8 cellular contexts compared by ENCODE assay signal in the genomic region with DNA sequence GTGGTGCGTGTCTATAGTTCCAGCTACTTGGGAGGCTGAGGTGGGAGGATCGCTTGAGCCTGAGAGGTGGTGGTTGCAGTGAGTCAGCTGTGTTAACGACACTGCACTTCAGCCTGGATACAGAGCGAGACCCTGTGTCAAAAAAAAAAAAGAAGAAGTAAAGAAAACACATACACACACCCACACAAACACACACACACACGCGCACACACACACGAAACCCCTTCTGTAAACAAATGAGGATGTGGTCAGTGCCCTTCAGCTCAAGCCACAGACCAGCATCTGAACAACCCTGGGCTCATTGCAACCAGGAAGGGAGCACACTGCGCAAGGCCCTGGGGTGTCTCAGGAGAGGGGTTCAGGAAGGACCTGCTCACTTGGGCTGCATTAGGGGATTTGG. TPM values are rescaled to one million over a fixed set of nuclear protein-coding genes. Genes with fewer than 3 reads are reported as not detected.
DNase-seq lines count a peak whose midpoint lies in the region; ATAC-seq and TF ChIP-seq lines count a peak whose summit lies in the region.

No MANE protein-coding gene starts in this region.

- no peaks in the 10 kb centered on the region for H3K9me3 ChIP-seq in WERI-Rb-1 (ENCODE audit: severe bottlenecking)

- no peaks in the 10 kb centered on the region for H3K36me3 ChIP-seq in WERI-Rb-1

- no peaks in the 10 kb centered on the region for H3K27me3 ChIP-seq in WERI-Rb-1 (ENCODE audit: insufficient read depth, low read depth, severe bottlenecking)

- DNase-seq in NOMO-1 treated with DMSO at 0.1 percent for 48 hours (lab: John Stamatoyannopoulos, UW; ENCODE audit: unreplicated experiment) (peak; percentile 93), MCF 10A (ENCODE audit: unreplicated experiment) (no peak), endothelial cell (ENCODE audit: low spot score) (no peak), NCI-H510A treated with DMSO at 0.1 percent for 48 hours (lab: John Stamatoyannopoulos, UW) (no peak), WERI-Rb-1 (no peak)
- DNase-seq in natural killer cell treated with Interleukin-12 subunit alpha and Interleukin-12 subunit beta and Interleukin-15 and Interleukin-18, amount 100 ng/mL, for 72 hours (ENCODE audit: low spot score), result no peak

- peaks cover 29 to 41% of the 10 kb centered on the region in 2 donors for H3K4me1 Mint-ChIP-seq in natural killer cell treated with Interleukin-12 subunit alpha and Interleukin-12 subunit beta and Interleukin-15 and Interleukin-18, amount 100 ng/mL, for 72 hours (ENCODE audit: low read depth in 2 of 2)
- H3K4me1 Mint-ChIP-seq in MCF 10A (ENCODE audit: insufficient read depth, unreplicated experiment), result no peaks in the 10 kb centered on the region
- H3K4me1 Mint-ChIP-seq in endothelial cell (ENCODE audit: unreplicated experiment), result no peaks in the 10 kb centered on the region

- peak overlapping the region; percentile 48 to 53 for H3K27ac Mint-ChIP-seq in natural killer cell treated with Interleukin-12 subunit alpha and Interleukin-12 subunit beta and Interleukin-15 and Interleukin-18, amount 100 ng/mL, for 72 hours
- H3K27ac Mint-ChIP-seq in MCF 10A (ENCODE audit: low read depth, unreplicated experiment) (no peak overlapping the region), endothelial cell (ENCODE audit: unreplicated experiment) (no peak overlapping the region)

- no peaks in the 10 kb centered on the region for H3K36me3 Mint-ChIP-seq in natural killer cell treated with Interleukin-12 subunit alpha and Interleukin-12 subunit beta and Interleukin-15 and Interleukin-18, amount 100 ng/mL, for 72 hours
- peaks cover 6% of the 10 kb centered on the region for H3K36me3 Mint-ChIP-seq in MCF 10A (ENCODE audit: insufficient read depth, unreplicated experiment)
- no peaks in the 10 kb centered on the region for H3K36me3 Mint-ChIP-seq in endothelial cell (ENCODE audit: low read depth, unreplicated experiment)

- no TSS peak for BruUV-seq in MCF 10A (replicated peaks; lab: Mats Ljungman, UMichigan)

- H3K4me3 Mint-ChIP-seq in natural killer cell treated with Interleukin-12 subunit alpha and Interleukin-12 subunit beta and Interleukin-15 and Interleukin-18, amount 100 ng/mL, for 72 hours, result peak overlapping the region; percentile 86
- H3K4me3 Mint-ChIP-seq in MCF 10A (ENCODE audit: unreplicated experiment), result no peak overlapping the region
- no peak overlapping the region for H3K4me3 Mint-ChIP-seq in endothelial cell (ENCODE audit: unreplicated experiment)

- H3K9me3 Mint-ChIP-seq in natural killer cell treated with Interleukin-12 subunit alpha and Interleukin-12 subunit beta and Interleukin-15 and Interleukin-18, amount 100 ng/mL, for 72 hours, result no peaks in the 10 kb centered on the region
- no peaks in the 10 kb centered on the region for H3K9me3 Mint-ChIP-seq in MCF 10A (ENCODE audit: unreplicated experiment)
- H3K9me3 Mint-ChIP-seq in endothelial cell (ENCODE audit: unreplicated experiment), result no peaks in the 10 kb centered on the region

- H3K4me3 ChIP-seq in WERI-Rb-1 (ENCODE audit: low read depth, low read length), result no peak overlapping the region

- POLR2A ChIA-PET in MCF 10A (lab: Yijun Ruan, JAX), result interaction anchor here (0.6 kb wide), 1 partner anchor 38 kb away, joined by 4 read pairs; no protein-coding TSS in a partner anchor

- intact Hi-C loops in MCF 10A (cut with micrococcal nuclease), result no loop called here

- peaks cover 9 to 13% of the 10 kb centered on the region in 2 donors for H3K27me3 Mint-ChIP-seq in natural killer cell treated with Interleukin-12 subunit alpha and Interleukin-12 subunit beta and Interleukin-15 and Interleukin-18, amount 100 ng/mL, for 72 hours
- peaks cover 77% of the 10 kb centered on the region for H3K27me3 Mint-ChIP-seq in MCF 10A (ENCODE audit: insufficient read depth, unreplicated experiment)
- H3K27me3 Mint-ChIP-seq in endothelial cell (ENCODE audit: unreplicated experiment), result peaks cover 9% of the 10 kb centered on the region

- TF ChIP-seq CTCF in MCF 10A (IDR thresholded peaks at IDR 0.05; ENCODE audit: unreplicated experiment) (no peak), endothelial cell (IDR thresholded peaks at IDR 0.05; ENCODE audit: unreplicated experiment) (no peak), WERI-Rb-1 (IDR thresholded peaks at IDR 0.05; ENCODE audit: low read depth, low read length) (no peak)

- no peak overlapping the region for H3K27ac ChIP-seq in WERI-Rb-1

- ATAC-seq in GM19035 (IDR thresholded peaks at IDR 0.05; ENCODE audit: unreplicated experiment) (peak; percentile 66), HG02642 (IDR thresholded peaks at IDR 0.05; ENCODE audit: poor library complexity, unreplicated experiment) (peak; percentile 59)
- peak; percentile 70 to 78 for ATAC-seq in natural killer cell treated with Interleukin-12 subunit alpha and Interleukin-12 subunit beta and Interleukin-15 and Interleukin-18, amount 100 ng/mL, for 72 hours

- CTCF ChIA-PET in MCF 10A (lab: Yijun Ruan, JAX), result no interaction called here

RNA-seq across cellular contexts. Expression of a gene that starts 47.9 kb away (rescaled TPM):
- total RNA-seq in natural killer cell treated with Interleukin-12 subunit alpha and Interleukin-12 subunit beta and Interleukin-15 and Interleukin-18, amount 100 ng/mL, for 72 hours, result not detected
- total RNA-seq in MCF 10A (2022), result not detected in 2 replicates
- 8.4 TPM for total RNA-seq in endothelial cell (ENCODE audit: unreplicated experiment)

RNA-seq across cellular contexts. Expression of a gene that starts 51.3 kb away (rescaled TPM):
- total RNA-seq in natural killer cell treated with Interleukin-12 subunit alpha and Interleukin-12 subunit beta and Interleukin-15 and Interleukin-18, amount 100 ng/mL, for 72 hours, result 100 to 1,000 TPM; 214 to 236 TPM
- total RNA-seq in MCF 10A (2022) (254 and 339 TPM in 2 replicates), endothelial cell (ENCODE audit: unreplicated experiment) (292 TPM)

Comparison
In these comparisons a context has a peak if more than half of its experiments do, and no peak if none do; other contexts are left out.
1. H3K27ac Mint-ChIP-seq: peak in natural killer cell treated with Interleukin-12 subunit alpha and Interleukin-12 subunit beta and Interleukin-15 and Interleukin-18, amount 100 ng/mL, for 72 hours (2 of 2); none in MCF 10A (single experiment) and endothelial cell (single experiment).
2. Peak in every context shown above with its lines, with median percentiles within 50 percentile points of each other: ATAC-seq.